In the genomic region with DNA sequence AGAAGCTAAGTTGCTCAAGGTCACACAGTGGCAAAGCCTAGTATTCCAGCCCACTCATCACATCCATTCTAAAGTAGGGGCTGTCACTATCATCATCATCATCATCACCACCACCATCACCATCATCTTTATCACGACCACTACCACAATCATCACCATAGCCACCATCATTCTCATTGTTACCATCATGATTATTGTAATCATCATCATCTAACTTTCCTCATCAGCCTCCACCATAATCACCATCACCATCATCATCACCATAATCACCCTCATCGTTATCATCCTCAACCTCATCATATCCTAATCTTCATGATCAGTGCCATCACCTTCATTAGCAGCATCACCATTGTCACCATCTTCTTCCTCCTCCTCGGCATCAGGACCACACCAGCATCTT, we compare ENCODE assay signal across 1 cellular context.
TF ChIP-seq lines count a peak whose summit lies in the region.

No MANE protein-coding gene starts in this region.

TF ChIP-seq in HEK293, 187 proteins besides CTCF, POLR2A, EP300 and RAD21 (continued from another document):
- TF ChIP-seq, protein P1, sequence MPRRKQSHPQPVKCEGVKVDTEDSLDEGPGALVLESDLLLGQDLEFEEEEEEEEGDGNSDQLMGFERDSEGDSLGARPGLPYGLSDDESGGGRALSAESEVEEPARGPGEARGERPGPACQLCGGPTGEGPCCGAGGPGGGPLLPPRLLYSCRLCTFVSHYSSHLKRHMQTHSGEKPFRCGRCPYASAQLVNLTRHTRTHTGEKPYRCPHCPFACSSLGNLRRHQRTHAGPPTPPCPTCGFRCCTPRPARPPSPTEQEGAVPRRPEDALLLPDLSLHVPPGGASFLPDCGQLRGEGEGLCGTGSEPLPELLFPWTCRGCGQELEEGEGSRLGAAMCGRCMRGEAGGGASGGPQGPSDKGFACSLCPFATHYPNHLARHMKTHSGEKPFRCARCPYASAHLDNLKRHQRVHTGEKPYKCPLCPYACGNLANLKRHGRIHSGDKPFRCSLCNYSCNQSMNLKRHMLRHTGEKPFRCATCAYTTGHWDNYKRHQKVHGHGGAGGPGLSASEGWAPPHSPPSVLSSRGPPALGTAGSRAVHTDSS (tag by site-specific recombination; IDR thresholded peaks at IDR 0.05), result peak; percentile 80
- TF ChIP-seq, protein P2, sequence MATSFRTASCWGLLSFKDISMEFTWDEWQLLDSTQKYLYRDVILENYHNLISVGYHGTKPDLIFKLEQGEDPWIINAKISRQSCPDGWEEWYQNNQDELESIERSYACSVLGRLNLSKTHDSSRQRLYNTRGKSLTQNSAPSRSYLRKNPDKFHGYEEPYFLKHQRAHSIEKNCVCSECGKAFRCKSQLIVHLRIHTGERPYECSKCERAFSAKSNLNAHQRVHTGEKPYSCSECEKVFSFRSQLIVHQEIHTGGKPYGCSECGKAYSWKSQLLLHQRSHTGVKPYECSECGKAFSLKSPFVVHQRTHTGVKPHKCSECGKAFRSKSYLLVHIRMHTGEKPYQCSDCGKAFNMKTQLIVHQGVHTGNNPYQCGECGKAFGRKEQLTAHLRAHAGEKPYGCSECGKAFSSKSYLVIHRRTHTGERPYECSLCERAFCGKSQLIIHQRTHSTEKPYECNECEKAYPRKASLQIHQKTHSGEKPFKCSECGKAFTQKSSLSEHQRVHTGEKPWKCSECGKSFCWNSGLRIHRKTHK (tag by site-specific recombination; IDR thresholded peaks at IDR 0.05), result no peak
- no peak for TF ChIP-seq ZNF600 (tag by site-specific recombination; IDR thresholded peaks at IDR 0.05)
- no peak for TF ChIP-seq ZBTB20 (tag by site-specific recombination; IDR thresholded peaks at IDR 0.05)
